ENCODE assay signal across 8 cellular contexts in the genomic region with DNA sequence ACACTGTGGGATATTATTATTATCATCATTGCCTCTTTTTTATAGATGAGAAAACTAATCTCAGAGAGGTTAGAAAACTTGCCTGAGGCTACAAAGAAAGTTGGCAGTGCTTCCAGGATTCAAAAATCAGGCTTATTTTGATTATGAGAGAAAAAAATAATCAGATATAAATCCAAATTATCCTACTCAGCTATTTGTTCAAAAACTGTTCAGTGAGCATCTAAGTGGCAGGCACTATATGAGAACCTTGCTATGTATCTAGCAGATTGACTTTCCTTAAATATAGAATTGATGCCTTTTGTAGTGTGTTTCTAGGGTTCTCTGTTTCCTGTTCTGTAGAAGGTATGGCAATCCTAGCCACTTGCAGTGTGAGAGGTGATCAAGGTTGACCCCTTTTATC.
"Had no signal": no experiment of that assay in that cellular context is flagged by ENCODE, and none has a peak within 500 bp of the region (broad histone marks: within the 10 kb centered on the region; RNA-seq: fewer than 3 reads in every experiment).

No MANE protein-coding gene starts in this region.

- ATAC-seq: HepG2 had no signal

- H3K9ac ChIP-seq: KMS-11 had no signal

- FAIRE-seq: HepG2, HTR-8/SVneo had no signal

- H3K4me2 ChIP-seq: KMS-11 had no signal

- H3K27ac Mint-ChIP-seq: IgD-negative memory B cell had no signal

- H3K27ac ChIP-seq: HL-60, KMS-11 had no signal

- DNase-seq: IMR-90, KBM-7, KG1 had no signal

- H3K4me3 Mint-ChIP-seq: IgD-negative memory B cell had no signal
